20 cellular contexts compared by ENCODE assay signal in the genomic region with DNA sequence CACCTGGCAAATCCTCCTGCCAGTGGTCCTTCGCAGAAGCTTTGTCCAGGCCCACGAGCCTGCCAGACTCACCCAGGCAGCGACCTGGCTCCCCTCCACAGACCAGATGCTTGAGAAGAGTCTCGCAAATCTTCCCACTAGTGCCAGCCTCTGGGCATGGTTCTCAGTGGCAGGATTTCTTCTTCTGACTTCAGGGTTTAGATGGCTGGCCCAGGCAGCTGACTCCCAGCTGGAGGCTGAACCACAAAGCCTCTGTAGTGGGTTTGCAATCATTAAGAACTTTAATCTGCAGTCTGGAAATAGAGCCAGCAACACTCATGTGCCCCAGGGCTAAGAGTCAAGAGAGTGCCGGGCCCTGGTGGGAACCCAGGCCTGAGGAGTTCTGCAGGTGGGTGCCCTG.
A peak's percentile ranks its signal among the peaks of the same experiment; 100 is the strongest.
DNase-seq lines count a peak whose midpoint lies in the region; ATAC-seq, FAIRE-seq and TF ChIP-seq lines count a peak whose summit lies in the region.
"Had no signal": no experiment of that assay in that cellular context is flagged by ENCODE, and none has a peak within 500 bp of the region (broad histone marks: within the 10 kb centered on the region; RNA-seq: fewer than 3 reads in every experiment).

No MANE protein-coding gene starts in this region.

- H3K27ac ChIP-seq in astrocyte (ENCODE audit: low read depth, low read length) (no peak overlapping the region), transverse colon (no peak overlapping the region)
- H3K27ac ChIP-seq: coronary artery, hepatocyte, lower lobe of right lung, right lobe of liver had no signal

- no peak overlapping the region for H2AFZ ChIP-seq in astrocyte (ENCODE audit: low read depth, low read length)
- H2AFZ ChIP-seq: hepatocyte had no signal

- no peak for FAIRE-seq in astrocyte (lab: Jason Lieb, UNC)
- FAIRE-seq: endometrium, urothelium cell line had no signal

- TF ChIP-seq POLR2A in transverse colon (IDR thresholded peaks at IDR 0.05): no peak

- H3K9ac ChIP-seq in astrocyte (ENCODE audit: low read length): no peak overlapping the region

- ATAC-seq in HG03378 (IDR thresholded peaks at IDR 0.05; ENCODE audit: unreplicated experiment): no peak
- no peak for ATAC-seq in HG02678 (IDR thresholded peaks at IDR 0.05; ENCODE audit: unreplicated experiment)
- ATAC-seq: activated naive CD4-positive, alpha-beta T cell treated with anti-CD3 and anti-CD28 coated beads, Interleukin-2, amount 50 U/mL, for 72 hours had no signal

- H3K9me3 Mint-ChIP-seq in astrocyte (ENCODE audit: unreplicated experiment) (peaks cover 3% of the 10 kb centered on the region), mesothelial cell of epicardium (no peaks in the 10 kb centered on the region)

- H3K4me3 ChIP-seq in astrocyte (ENCODE audit: insufficient read depth, low read depth, low read length): no peak overlapping the region
- no peak overlapping the region for H3K4me3 ChIP-seq in transverse colon
- H3K4me3 ChIP-seq: coronary artery, hepatocyte, lower lobe of right lung, right lobe of liver had no signal

- H3K4me1 Mint-ChIP-seq in astrocyte (ENCODE audit: low read depth, unreplicated experiment) (peaks cover 54% of the 10 kb centered on the region), mesothelial cell of epicardium (peaks cover 81% of the 10 kb centered on the region)
- H3K4me1 Mint-ChIP-seq: CD4-positive, CD25-positive, alpha-beta regulatory T cell had no signal

- no peak for TF ChIP-seq EP300 in transverse colon (IDR thresholded peaks at IDR 0.05; ENCODE audit: low read depth)

- H3K4me3 Mint-ChIP-seq in astrocyte (ENCODE audit: unreplicated experiment): no peak overlapping the region
- H3K4me3 Mint-ChIP-seq in mesothelial cell of epicardium: no peak overlapping the region
- H3K4me3 Mint-ChIP-seq: activated T-helper 1 cell treated with anti-CD3 and anti-CD28 coated beads, Interleukin-12 subunit alpha, Interleukin-12 subunit beta, Interleukin-2, Interleukin-4 antibody, amounts not matched to agents 30 ng/mL and 10 ng/mL and 1 ng/mL, durations not matched to agents 14 hours and 24 hours and 36 hours; CD4-positive, CD25-positive, alpha-beta regulatory T cell had no signal

- no peaks in the 10 kb centered on the region for H3K36me3 ChIP-seq in astrocyte (ENCODE audit: insufficient read depth, low read length)
- no peaks in the 10 kb centered on the region for H3K36me3 ChIP-seq in transverse colon
- H3K36me3 ChIP-seq: lower lobe of right lung, right lobe of liver had no signal

- TF ChIP-seq CTCF in astrocyte (IDR thresholded peaks at IDR 0.05; ENCODE audit: insufficient read depth, low read depth, low read length) (no peak), mesothelial cell of epicardium (IDR thresholded peaks at IDR 0.05; ENCODE audit: unreplicated experiment) (no peak), transverse colon (IDR thresholded peaks at IDR 0.05) (no peak)

- no peak overlapping the region for H3K27ac Mint-ChIP-seq in astrocyte (ENCODE audit: unreplicated experiment)
- peak overlapping the region; percentile 47 for H3K27ac Mint-ChIP-seq in mesothelial cell of epicardium
- H3K27ac Mint-ChIP-seq: activated T-helper 1 cell treated with anti-CD3 and anti-CD28 coated beads, Interleukin-12 subunit alpha, Interleukin-12 subunit beta, Interleukin-2, Interleukin-4 antibody, amounts not matched to agents 30 ng/mL and 10 ng/mL and 1 ng/mL, durations not matched to agents 14 hours and 24 hours and 36 hours; CD4-positive, CD25-positive, alpha-beta regulatory T cell had no signal

- in situ Hi-C loops in transverse colon (cut with MboI; ENCODE audit: low pct_ligation_motif_present in 1 of 4, low pct_unique_long_range_greater_than_20kb in 1 of 4, low sequenced_read_pairs in 3 of 4): no loop called here

- no peaks in the 10 kb centered on the region for H3K79me2 ChIP-seq in astrocyte (ENCODE audit: insufficient read depth, low read length)
- H3K79me2 ChIP-seq: hepatocyte had no signal

- H4K20me1 ChIP-seq in astrocyte (ENCODE audit: insufficient read depth, low read length): no peaks in the 10 kb centered on the region

- 69% methylated on average over 5 of the region's 5 CpGs; no CpG with 5 or more reads in 1 of the 2 donors for WGBS in transverse colon (ENCODE audit: low coverage in 1 of 2), 2 donors

- H3K27me3 Mint-ChIP-seq in astrocyte (ENCODE audit: low read depth, unreplicated experiment) (peaks cover 2% of the 10 kb centered on the region), mesothelial cell of epicardium (ENCODE audit: low read depth) (no peaks in the 10 kb centered on the region)
- H3K27me3 Mint-ChIP-seq: CD4-positive, CD25-positive, alpha-beta regulatory T cell had no signal

- H3K9me3 ChIP-seq in astrocyte (ENCODE audit: insufficient read depth, low read depth, low read length) (no peaks in the 10 kb centered on the region), transverse colon (no peaks in the 10 kb centered on the region)
- H3K9me3 ChIP-seq: lower lobe of right lung, right lobe of liver had no signal

- H3K27me3 ChIP-seq in astrocyte (ENCODE audit: insufficient read depth, low read length) (no peaks in the 10 kb centered on the region), transverse colon (no peaks in the 10 kb centered on the region)
- H3K27me3 ChIP-seq: hepatocyte, right lobe of liver had no signal

- H3K36me3 Mint-ChIP-seq in astrocyte (ENCODE audit: low read depth, unreplicated experiment) (peaks cover 3% of the 10 kb centered on the region), mesothelial cell of epicardium (no peaks in the 10 kb centered on the region)

- H3K4me1 ChIP-seq in astrocyte (ENCODE audit: insufficient read depth, low read length) (peaks cover 28% of the 10 kb centered on the region), transverse colon (no peaks in the 10 kb centered on the region)
- H3K4me1 ChIP-seq: right lobe of liver had no signal

- H3K4me2 ChIP-seq in astrocyte (ENCODE audit: low read length): no peak overlapping the region
- H3K4me2 ChIP-seq: hepatocyte had no signal

- DNase-seq in A172 (ENCODE audit: low spot score): peak; percentile 62
- peak; percentile 70 for DNase-seq in Daoy (ENCODE audit: low read depth)
- peak; percentile 44 for DNase-seq in astrocyte (ENCODE audit: low read depth)
- no peak for DNase-seq in mesothelial cell of epicardium (ENCODE audit: low spot score in 2 of 2, unreplicated experiment in 2 of 2)
- DNase-seq in transverse colon: no peak
- DNase-seq in Kasumi-1 (lab: John Stamatoyannopoulos, UW): no peak
- DNase-seq: activated CD4-positive, CD25-positive, alpha-beta regulatory T cell treated with anti-CD3 and anti-CD28 coated beads, Interleukin-2, amount 50 U/mL, for 72 hours; CD4-positive, CD25-positive, alpha-beta regulatory T cell; H7; Karpas-422; lower lobe of right lung; right lobe of liver had no signal

- intact Hi-C loops in transverse colon (cut with DNase I; ENCODE audit: low total_unique reads): no loop called here

Comparison
In these comparisons a context has a peak if more than half of its experiments do, and no peak if none do; other contexts are left out.
1. DNase-seq: peak in A172 (single experiment), Daoy (single experiment) and astrocyte (single experiment); none in mesothelial cell of epicardium (0 of 2), transverse colon (single experiment) and Kasumi-1 (0 of 2).